12 cellular contexts compared by ENCODE assay signal in the genomic region with DNA sequence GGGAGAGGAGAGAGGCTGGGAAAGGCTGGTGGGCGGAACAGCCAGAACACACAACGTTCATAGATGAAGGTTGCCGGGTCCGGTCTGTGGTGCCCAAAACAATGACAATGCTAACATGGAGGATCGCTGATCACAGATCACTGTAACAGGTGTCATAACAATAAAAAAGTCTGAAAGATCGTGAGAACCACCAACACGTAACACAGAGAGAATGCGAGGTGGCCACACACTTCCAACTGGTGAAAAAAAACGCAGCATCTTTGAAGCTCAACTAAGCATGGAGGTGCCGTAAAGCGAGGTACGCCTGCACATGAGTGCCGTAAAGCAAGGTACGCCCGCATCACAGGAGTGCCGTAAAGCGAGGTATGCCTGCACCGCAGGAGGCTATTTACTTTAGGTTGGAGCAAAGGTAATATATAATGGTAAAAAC. TPM values are rescaled to one million over a fixed set of nuclear protein-coding genes. Genes with fewer than 3 reads are reported as not detected.
DNase-seq lines count a peak whose midpoint lies in the region; ATAC-seq and TF ChIP-seq lines count a peak whose summit lies in the region.
"Had no signal": no experiment of that assay in that cellular context is flagged by ENCODE, and none has a peak within 500 bp of the region (broad histone marks: within the 10 kb centered on the region; RNA-seq: fewer than 3 reads in every experiment).

No MANE protein-coding gene starts in this region.

- H3K4me2 ChIP-seq in mesendoderm (ENCODE audit: low read length), result no peak overlapping the region

- H4K5ac ChIP-seq in mesendoderm (ENCODE audit: low read length), result no peak overlapping the region

- no peak overlapping the region for H2BK15ac ChIP-seq in mesendoderm (replicated peaks; ENCODE audit: low read depth)

- no CpG with 5 or more reads among the region's 18 CpGs for WGBS in mesendoderm (ENCODE audit: extremely low coverage, insufficient coverage, low lambda C conversion rate)

- H3K27ac ChIP-seq in CD4-positive, alpha-beta memory T cell (ENCODE audit: low read depth, low read length), result no peak overlapping the region
- H3K27ac ChIP-seq in mesendoderm (ENCODE audit: low read depth, low read length), result no peak overlapping the region
- H3K27ac ChIP-seq: foreskin keratinocyte, right lobe of liver had no signal

- intact Hi-C loops in CD4-positive, alpha-beta memory T cell (cut with micrococcal nuclease), result no loop called here
- intact Hi-C loops in activated CD8-positive, alpha-beta T cell treated with anti-CD3 and anti-CD28 coated beads for 36 hours (cut with micrococcal nuclease), result no loop called here

- no peaks in the 10 kb centered on the region for H3K27me3 Mint-ChIP-seq in CD4-positive, alpha-beta memory T cell
- no peaks in the 10 kb centered on the region for H3K27me3 Mint-ChIP-seq in activated CD8-positive, alpha-beta T cell treated with anti-CD3 and anti-CD28 coated beads for 36 hours

- H3K27ac Mint-ChIP-seq in CD4-positive, alpha-beta memory T cell, result no peak overlapping the region
- no peak overlapping the region for H3K27ac Mint-ChIP-seq in activated CD8-positive, alpha-beta T cell treated with anti-CD3 and anti-CD28 coated beads for 36 hours

- CTCF ChIA-PET in CD4-positive, alpha-beta memory T cell (lab: Charles Lee; ENCODE audit: partially characterized antibody), result interaction anchor here (1.0 kb wide), 1 partner anchor 15 kb away, joined by 3 read pairs; no protein-coding TSS in a partner anchor
- CTCF ChIA-PET in activated CD8-positive, alpha-beta T cell treated with anti-CD3 and anti-CD28 coated beads for 36 hours (lab: Charles Lee), result interaction anchor here (0.6 to 3.6 kb wide), 2 partner anchors 15 to 50 kb away, joined by 3 to 15 read pairs; no protein-coding TSS in a partner anchor

- H3K18ac ChIP-seq in mesendoderm (ENCODE audit: low read length), result no peak overlapping the region

- H2BK5ac ChIP-seq in mesendoderm (ENCODE audit: low read length), result no peak overlapping the region

- H3K36me3 ChIP-seq in CD4-positive, alpha-beta memory T cell (ENCODE audit: insufficient read depth, low read length), result no peaks in the 10 kb centered on the region
- no peaks in the 10 kb centered on the region for H3K36me3 ChIP-seq in mesendoderm (ENCODE audit: control insufficient read depth, insufficient read depth, low read length)
- H3K36me3 ChIP-seq: right lobe of liver had no signal

- H3K79me2 ChIP-seq in mesendoderm (ENCODE audit: control insufficient read depth, insufficient read depth, low read length), result no peaks in the 10 kb centered on the region

- H3K4me3 ChIP-seq in CD4-positive, alpha-beta memory T cell (ENCODE audit: low read length in 2 of 2), result no peak overlapping the region
- H3K4me3 ChIP-seq in mesendoderm (ENCODE audit: low read length), result no peak overlapping the region
- H3K4me3 ChIP-seq: lung, right lobe of liver had no signal

- no peak overlapping the region for H2AK5ac ChIP-seq in mesendoderm (ENCODE audit: low read length)

- H3K4me3 Mint-ChIP-seq in CD4-positive, alpha-beta memory T cell, result peak overlapping the region in 2 of 8 donors; percentile 2 to 47
- H3K4me3 Mint-ChIP-seq in activated CD8-positive, alpha-beta T cell treated with anti-CD3 and anti-CD28 coated beads for 36 hours, result peak overlapping the region; percentile 16

- H3K36me3 Mint-ChIP-seq in CD4-positive, alpha-beta memory T cell, result no peaks in the 10 kb centered on the region
- no peaks in the 10 kb centered on the region for H3K36me3 Mint-ChIP-seq in activated CD8-positive, alpha-beta T cell treated with anti-CD3 and anti-CD28 coated beads for 36 hours (ENCODE audit: low read depth)

- H3K4me1 Mint-ChIP-seq in CD4-positive, alpha-beta memory T cell, result peaks cover 0 to 2% (median 0%) of the 10 kb centered on the region in 4 donors
- no peaks in the 10 kb centered on the region for H3K4me1 Mint-ChIP-seq in activated CD8-positive, alpha-beta T cell treated with anti-CD3 and anti-CD28 coated beads for 36 hours (ENCODE audit: low read depth)

- H2BK120ac ChIP-seq in mesendoderm (ENCODE audit: low read depth, low read length), result no peak overlapping the region

- H4K8ac ChIP-seq in mesendoderm (ENCODE audit: low read depth, low read length), result no peak overlapping the region

- peaks cover 0 to 3% (median 0%) of the 10 kb centered on the region in 8 donors for H3K9me3 Mint-ChIP-seq in CD4-positive, alpha-beta memory T cell
- no peaks in the 10 kb centered on the region for H3K9me3 Mint-ChIP-seq in activated CD8-positive, alpha-beta T cell treated with anti-CD3 and anti-CD28 coated beads for 36 hours

- no peak overlapping the region for H3K56ac ChIP-seq in mesendoderm (ENCODE audit: low read length)

- no peaks in the 10 kb centered on the region for H3K9me3 ChIP-seq in CD4-positive, alpha-beta memory T cell (ENCODE audit: control insufficient read depth in 1 of 2, low read length in 2 of 2)
- H3K9me3 ChIP-seq: right lobe of liver had no signal

- no peak for TF ChIP-seq CTCF in activated CD8-positive, alpha-beta T cell treated with anti-CD3 and anti-CD28 coated beads for 36 hours (IDR thresholded peaks at IDR 0.05)

- H3K27me3 ChIP-seq in CD4-positive, alpha-beta memory T cell (ENCODE audit: insufficient read depth, low read length), result no peaks in the 10 kb centered on the region
- no peaks in the 10 kb centered on the region for H3K27me3 ChIP-seq in mesendoderm (ENCODE audit: insufficient read depth, low read length, poor library complexity)
- H3K27me3 ChIP-seq: right lobe of liver had no signal

- H3K79me1 ChIP-seq in mesendoderm (ENCODE audit: low read length), result no peaks in the 10 kb centered on the region

- H3K9ac ChIP-seq in mesendoderm (ENCODE audit: low read length), result no peak overlapping the region

- H3K4me1 ChIP-seq in CD4-positive, alpha-beta memory T cell (ENCODE audit: insufficient read depth, low read length), result no peaks in the 10 kb centered on the region
- H3K4me1 ChIP-seq in mesendoderm (ENCODE audit: control insufficient read depth, low read depth, low read length), result no peaks in the 10 kb centered on the region
- H3K4me1 ChIP-seq: foreskin keratinocyte, right lobe of liver had no signal

- POLR2A ChIA-PET in CD4-positive, alpha-beta memory T cell (lab: Charles Lee; ENCODE audit: partially characterized antibody), result no interaction called here
- POLR2A ChIA-PET in activated CD8-positive, alpha-beta T cell treated with anti-CD3 and anti-CD28 coated beads for 36 hours (lab: Charles Lee), result no interaction called here

- DNase-seq in CD4-positive, alpha-beta memory T cell, result peak in 4 of 5 donors; percentile 14 to 44 (median 17)
- DNase-seq in LoVo (ENCODE audit: low spot score) (peak; percentile 96), mesendoderm (peak; percentile 41), NCI-H128 (lab: John Stamatoyannopoulos, UW; ENCODE audit: unreplicated experiment) (no peak)
- DNase-seq in activated CD8-positive, alpha-beta T cell treated with anti-CD3 and anti-CD28 coated beads for 36 hours, result peak; percentile 26
- DNase-seq: activated CD4-positive, alpha-beta T cell treated with anti-CD3 and anti-CD28 coated beads, Interleukin-2, amount 50 U/mL, for 48 hours; foreskin keratinocyte; right lobe of liver had no signal

- H3K4ac ChIP-seq in mesendoderm (ENCODE audit: low read depth, low read length), result no peak overlapping the region

- peak; percentile 39 for ATAC-seq in activated CD8-positive, alpha-beta T cell treated with anti-CD3 and anti-CD28 coated beads for 36 hours
- ATAC-seq in GM19397 (IDR thresholded peaks at IDR 0.05; ENCODE audit: unreplicated experiment), result no peak
- no peak for ATAC-seq in GM21529 (IDR thresholded peaks at IDR 0.05; ENCODE audit: unreplicated experiment)
- ATAC-seq in GM18868 (IDR thresholded peaks at IDR 0.05; ENCODE audit: unreplicated experiment), result no peak
- ATAC-seq: foreskin keratinocyte had no signal

- H3K23ac ChIP-seq in mesendoderm (ENCODE audit: low read length), result no peak overlapping the region

RNA-seq across cellular contexts. Expression of gene ABR, which starts 42.3 kb away (rescaled TPM):
- 100 to 1,000 TPM; 139 to 157 TPM for total RNA-seq in CD4-positive, alpha-beta memory T cell
- 10 to 100 TPM in 1 of 2 donors, 1 to 10 TPM in 1; 7.2 to 33.4 TPM for polyA plus RNA-seq in CD4-positive, alpha-beta memory T cell
- total RNA-seq in activated CD8-positive, alpha-beta T cell treated with anti-CD3 and anti-CD28 coated beads for 36 hours, result 10 to 100 TPM; 44.4 to 46.6 TPM
- polyA plus RNA-seq in mesendoderm (2013, experiment 1 of 2), result 11.5 TPM
- 12.0 TPM for polyA plus RNA-seq in mesendoderm (2013, experiment 2 of 2)
